In genomic region chr1:93603581-93603980, GRCh38 we compare ENCODE assay signal across 20 cellular contexts.
"Had no signal": no experiment of that assay in that cellular context is flagged by ENCODE, and none has a peak within 500 bp of the region (broad histone marks: within the 10 kb centered on the region; RNA-seq: fewer than 3 reads in every experiment).

No MANE protein-coding gene starts in this region.

- H3K36me3 Mint-ChIP-seq: activated naive CD8-positive, alpha-beta T cell treated with anti-CD3 and anti-CD28 coated beads, Interleukin-2, amount 10 ng/mL, durations not matched to agents 7 days and 5 days; T-cell had no signal

- FAIRE-seq: colon, kidney had no signal

- H3K4me3 Mint-ChIP-seq: activated CD4-positive, alpha-beta memory T cell treated with anti-CD3 and anti-CD28 coated beads, Interleukin-2, amount 10 ng/mL, durations not matched to agents 7 days and 5 days; activated CD4-positive, alpha-beta T cell treated with anti-CD3 and anti-CD28 coated beads, Interleukin-2, amount 10 ng/mL, durations not matched to agents 24 days and 14 days; activated naive CD4-positive, alpha-beta T cell treated with anti-CD3 and anti-CD28 coated beads for 36 hours; activated naive CD8-positive, alpha-beta T cell treated with anti-CD3 and anti-CD28 coated beads, Interleukin-2, amount 10 ng/mL, durations not matched to agents 7 days and 5 days; activated T-cell treated with anti-CD3 and anti-CD28 coated beads, Interleukin-2, amount 50 U/mL, for 72 hours; central memory CD8-positive, alpha-beta T cell; effector memory CD8-positive, alpha-beta T cell; nephron; T-cell; T-helper 2 cell treated with Interferon-gamma antibody and Interleukin-4, amounts not matched to agents 5 μg/mL and 100 μg/mL, for 36 hours had no signal

- H3K9me3 Mint-ChIP-seq: activated CD4-positive, alpha-beta memory T cell treated with anti-CD3 and anti-CD28 coated beads, Interleukin-2, amount 10 ng/mL, durations not matched to agents 7 days and 5 days; activated CD4-positive, alpha-beta T cell treated with anti-CD3 and anti-CD28 coated beads, Interleukin-2, amount 10 ng/mL, durations not matched to agents 24 days and 14 days; activated naive CD4-positive, alpha-beta T cell treated with anti-CD3 and anti-CD28 coated beads for 36 hours; activated naive CD8-positive, alpha-beta T cell treated with anti-CD3 and anti-CD28 coated beads, Interleukin-2, amount 10 ng/mL, durations not matched to agents 7 days and 5 days; activated T-cell treated with anti-CD3 and anti-CD28 coated beads, Interleukin-2, amount 50 U/mL, for 72 hours; central memory CD8-positive, alpha-beta T cell; effector memory CD8-positive, alpha-beta T cell; nephron; T-cell; T-helper 2 cell treated with Interferon-gamma antibody and Interleukin-4, amounts not matched to agents 5 μg/mL and 100 μg/mL, for 36 hours had no signal

- H3K27me3 Mint-ChIP-seq: T-cell had no signal

- DNase-seq: activated CD4-positive, alpha-beta memory T cell treated with anti-CD3 and anti-CD28 coated beads, Interleukin-2, amount 10 ng/mL, durations not matched to agents 7 days and 5 days; activated CD4-positive, alpha-beta T cell treated with anti-CD3 and anti-CD28 coated beads, Interleukin-2, amount 10 ng/mL, durations not matched to agents 24 days and 14 days; activated effector memory CD4-positive, alpha-beta T cell treated with Interleukin-2 at 50 U/mL for 16 hours; activated naive CD4-positive, alpha-beta T cell treated with anti-CD3 and anti-CD28 coated beads for 36 hours; activated naive CD8-positive, alpha-beta T cell treated with anti-CD3 and anti-CD28 coated beads, Interleukin-2, amount 10 ng/mL, durations not matched to agents 7 days and 5 days; activated T-cell treated with anti-CD3 and anti-CD28 coated beads, Interleukin-2, amount 50 U/mL, for 72 hours; amniotic stem cell; dorsolateral prefrontal cortex; effector memory CD8-positive, alpha-beta T cell; esophagus squamous epithelium; heart left ventricle; kidney; stimulated activated CD4-positive, alpha-beta T cell treated with anti-CD3 and anti-CD28 coated beads, Interleukin-4, amount 100 ng/mL, for 24 hours; stimulated activated naive CD4-positive, alpha-beta T cell treated with Interleukin-2 at 50 U/mL for 16 hours; T-cell; upper lobe of right lung had no signal

- H3K4me1 Mint-ChIP-seq: central memory CD8-positive, alpha-beta T cell had no signal

- H3K27ac Mint-ChIP-seq: activated CD4-positive, alpha-beta memory T cell treated with anti-CD3 and anti-CD28 coated beads, Interleukin-2, amount 10 ng/mL, durations not matched to agents 7 days and 5 days; activated CD4-positive, alpha-beta T cell treated with anti-CD3 and anti-CD28 coated beads, Interleukin-2, amount 10 ng/mL, durations not matched to agents 24 days and 14 days; activated naive CD4-positive, alpha-beta T cell treated with anti-CD3 and anti-CD28 coated beads for 36 hours; activated naive CD8-positive, alpha-beta T cell treated with anti-CD3 and anti-CD28 coated beads, Interleukin-2, amount 10 ng/mL, durations not matched to agents 7 days and 5 days; activated T-cell treated with anti-CD3 and anti-CD28 coated beads, Interleukin-2, amount 50 U/mL, for 72 hours; effector memory CD8-positive, alpha-beta T cell; T-cell; T-helper 2 cell treated with Interferon-gamma antibody and Interleukin-4, amounts not matched to agents 5 μg/mL and 100 μg/mL, for 36 hours had no signal
